18 cellular contexts compared by ENCODE assay signal in genomic region chr4:145019346-145019745, GRCh38.
DNase-seq lines count a peak whose midpoint lies in the region; ATAC-seq and TF ChIP-seq lines count a peak whose summit lies in the region.
"Had no signal": no experiment of that assay in that cellular context is flagged by ENCODE, and none has a peak within 500 bp of the region (broad histone marks: within the 10 kb centered on the region; RNA-seq: fewer than 3 reads in every experiment).

No MANE protein-coding gene starts in this region.

- H3K9me3 Mint-ChIP-seq in T-helper 1 cell treated with Interleukin-12 subunit alpha and Interleukin-12 subunit beta and Interleukin-4 antibody, amounts not matched to agents 30 μg/mL and 1 μg/mL, for 36 hours, result peaks cover 34% of the 10 kb centered on the region
- H3K9me3 Mint-ChIP-seq in naive thymus-derived CD4-positive, alpha-beta T cell, result peaks cover 5 to 69% (median 27%) of the 10 kb centered on the region in 11 donors

- H3K4me1 ChIP-seq in naive thymus-derived CD4-positive, alpha-beta T cell (ENCODE audit: control insufficient read depth in 2 of 2, insufficient read depth in 2 of 2, low read length in 2 of 2), result peaks cover 6 to 11% of the 10 kb centered on the region in 2 donors
- H3K4me1 ChIP-seq: body of pancreas had no signal

- POLR2A ChIA-PET in naive thymus-derived CD4-positive, alpha-beta T cell (lab: Charles Lee), result no interaction called here

- peaks cover 46% of the 10 kb centered on the region for H3K36me3 Mint-ChIP-seq in T-helper 1 cell treated with Interleukin-12 subunit alpha and Interleukin-12 subunit beta and Interleukin-4 antibody, amounts not matched to agents 30 μg/mL and 1 μg/mL, for 36 hours (ENCODE audit: low read depth)
- peaks cover 17 to 77% (median 65%) of the 10 kb centered on the region in 5 donors for H3K36me3 Mint-ChIP-seq in naive thymus-derived CD4-positive, alpha-beta T cell

- H3K36me3 ChIP-seq in naive thymus-derived CD4-positive, alpha-beta T cell (ENCODE audit: control insufficient read depth in 2 of 3, insufficient read depth in 3 of 3, low read length in 3 of 3), result no peaks in the 10 kb centered on the region
- H3K36me3 ChIP-seq: thoracic aorta had no signal

- H3K9me3 ChIP-seq in naive thymus-derived CD4-positive, alpha-beta T cell (ENCODE audit: control insufficient read depth in 2 of 3, low read length in 3 of 3), result no peaks in the 10 kb centered on the region
- H3K9me3 ChIP-seq: body of pancreas had no signal

- intact Hi-C loops in naive thymus-derived CD4-positive, alpha-beta T cell (cut with micrococcal nuclease), result loop anchor here in 1 of 2 donors (2.0 to 5.0 kb wide), 3 partner anchors 38 to 1503 kb away; partner anchors contain the start of genes ABCE1, ANAPC10 and SLC10A7

- no peaks in the 10 kb centered on the region for H3K27me3 ChIP-seq in naive thymus-derived CD4-positive, alpha-beta T cell (ENCODE audit: control insufficient read depth in 2 of 2, insufficient read depth in 2 of 2, low read length in 2 of 2)
- H3K27me3 ChIP-seq: body of pancreas, spleen had no signal

- H3K4me1 Mint-ChIP-seq in T-helper 1 cell treated with Interleukin-12 subunit alpha and Interleukin-12 subunit beta and Interleukin-4 antibody, amounts not matched to agents 30 μg/mL and 1 μg/mL, for 36 hours (ENCODE audit: low read depth), result peaks cover 29% of the 10 kb centered on the region
- peaks cover 16 to 52% (median 40%) of the 10 kb centered on the region in 7 donors for H3K4me1 Mint-ChIP-seq in naive thymus-derived CD4-positive, alpha-beta T cell

- H3K4me3 Mint-ChIP-seq in T-helper 1 cell treated with Interleukin-12 subunit alpha and Interleukin-12 subunit beta and Interleukin-4 antibody, amounts not matched to agents 30 μg/mL and 1 μg/mL, for 36 hours, result peak overlapping the region; percentile 71
- H3K4me3 Mint-ChIP-seq in naive thymus-derived CD4-positive, alpha-beta T cell, result peak overlapping the region in 9 of 10 donors; percentile 0 to 78 (median 52)

- DNase-seq in GM12865 (ENCODE audit: low read depth) (peak; percentile 41), germinal center (ENCODE audit: low spot score) (no peak)
- peak in 2 of 9 donors; percentile 1 to 5 for DNase-seq in naive thymus-derived CD4-positive, alpha-beta T cell
- DNase-seq: body of pancreas, DMS79 treated with DMSO at 0.1 percent for 48 hours, KBM-7, NCI-H1436 treated with DMSO at 0.1 percent for 48 hours, NCI-H510A, PC-9, spleen had no signal

- peak; percentile 52 for ATAC-seq in GM18868 (IDR thresholded peaks at IDR 0.05; ENCODE audit: unreplicated experiment)
- ATAC-seq in naive thymus-derived CD4-positive, alpha-beta T cell, result no peak
- ATAC-seq in GM21447 (IDR thresholded peaks at IDR 0.05; ENCODE audit: unreplicated experiment), result no peak
- no peak for ATAC-seq in HG02642 (IDR thresholded peaks at IDR 0.05; ENCODE audit: poor library complexity, unreplicated experiment)
- ATAC-seq: body of pancreas, SK-N-SH treated with all-trans-retinoic acid at 6 μM for 48 hours had no signal

- H3K27me3 Mint-ChIP-seq in T-helper 1 cell treated with Interleukin-12 subunit alpha and Interleukin-12 subunit beta and Interleukin-4 antibody, amounts not matched to agents 30 μg/mL and 1 μg/mL, for 36 hours (ENCODE audit: low read depth), result no peaks in the 10 kb centered on the region
- H3K27me3 Mint-ChIP-seq in naive thymus-derived CD4-positive, alpha-beta T cell, result no peaks in the 10 kb centered on the region
- H3K27me3 Mint-ChIP-seq: progenitor cell of endocrine pancreas had no signal

- TF ChIP-seq CTCF in GM12865 (IDR thresholded peaks at IDR 0.05; ENCODE audit: insufficient read depth, low read depth, low read length, missing control alignments), result no peak

- H3K4me3 ChIP-seq in GM12865 (ENCODE audit: low read depth, low read length), result no peak overlapping the region
- no peak overlapping the region for H3K4me3 ChIP-seq in naive thymus-derived CD4-positive, alpha-beta T cell (ENCODE audit: low read length)
- H3K4me3 ChIP-seq: body of pancreas, PC-9, spleen, thoracic aorta had no signal

- CTCF ChIA-PET in naive thymus-derived CD4-positive, alpha-beta T cell (lab: Charles Lee), result interaction anchor here (0.6 kb wide), 1 partner anchor 43 kb away, joined by 4 read pairs; no protein-coding TSS in a partner anchor

- peak overlapping the region; percentile 29 for H3K27ac ChIP-seq in naive thymus-derived CD4-positive, alpha-beta T cell (ENCODE audit: low read depth, low read length)
- H3K27ac ChIP-seq: body of pancreas, HL-60, PC-9, thoracic aorta had no signal

- peak overlapping the region; percentile 91 for H3K27ac Mint-ChIP-seq in T-helper 1 cell treated with Interleukin-12 subunit alpha and Interleukin-12 subunit beta and Interleukin-4 antibody, amounts not matched to agents 30 μg/mL and 1 μg/mL, for 36 hours
- H3K27ac Mint-ChIP-seq in naive thymus-derived CD4-positive, alpha-beta T cell, result peak overlapping the region in 8 of 9 donors; percentile 50 to 93 (median 74)
- H3K27ac Mint-ChIP-seq: progenitor cell of endocrine pancreas had no signal
